21 cellular contexts compared by ENCODE assay signal in the genomic region with DNA sequence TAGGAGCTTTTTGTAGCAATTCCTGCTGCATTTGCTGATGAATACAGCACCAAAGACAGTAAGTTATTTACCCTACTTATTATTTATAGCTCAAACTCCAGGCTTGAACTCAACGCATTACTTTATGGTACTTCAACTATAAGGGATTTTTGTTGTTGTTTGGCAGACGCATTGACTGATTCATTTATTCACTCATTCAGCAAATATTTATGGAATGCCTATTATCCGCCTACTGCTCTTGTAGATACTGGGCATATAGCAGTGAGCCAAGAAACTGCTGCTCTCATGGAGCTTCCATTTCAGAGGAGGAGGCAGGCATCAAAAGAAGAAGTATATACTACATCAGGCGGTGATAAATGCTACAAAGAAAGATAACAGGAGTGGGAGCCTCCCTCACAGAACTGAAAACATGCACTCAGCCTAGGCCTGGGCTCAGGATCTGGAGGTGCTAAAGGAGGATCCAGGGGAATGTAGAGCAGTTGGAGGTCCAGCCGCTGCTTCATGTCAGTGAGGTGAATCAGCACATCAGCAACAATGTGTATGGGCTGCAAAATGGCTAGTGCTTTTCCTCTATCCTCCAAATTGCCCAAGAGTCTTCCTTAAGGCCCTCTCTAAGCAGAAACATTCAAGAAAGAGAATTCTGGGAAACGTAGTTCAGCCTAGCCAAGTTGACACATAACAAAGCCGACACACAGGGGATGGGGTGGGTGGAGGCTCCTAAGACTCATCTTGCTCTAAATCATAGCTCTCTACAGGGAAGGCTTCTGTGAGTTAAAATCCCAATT.
"Had no signal": no experiment of that assay in that cellular context is flagged by ENCODE, and none has a peak within 500 bp of the region (broad histone marks: within the 10 kb centered on the region; RNA-seq: fewer than 3 reads in every experiment).

No MANE protein-coding gene starts in this region.

- H3K27ac ChIP-seq: epithelial cell of prostate, gastroesophageal sphincter, hepatocyte, skin epidermis, tibial artery, uterus had no signal

- H3K4me2 ChIP-seq: hepatocyte had no signal

- H3K79me2 ChIP-seq: hepatocyte had no signal

- H3K27me3 ChIP-seq: gastroesophageal sphincter, hepatocyte, tibial artery, uterus had no signal

- H3K36me3 ChIP-seq: gastroesophageal sphincter, tibial artery, uterus had no signal

- H3K9me3 ChIP-seq: gastroesophageal sphincter, tibial artery, uterus had no signal

- H3K4me3 ChIP-seq: gastroesophageal sphincter, hepatocyte, skin epidermis, tibial artery, uterus had no signal

- H2AFZ ChIP-seq: hepatocyte had no signal

- ATAC-seq: effector memory CD8-positive, alpha-beta T cell; gastroesophageal sphincter; left ventricle myocardium superior; natural killer cell; right cardiac atrium had no signal

- DNase-seq: activated CD4-positive, alpha-beta T cell treated with anti-CD3 and anti-CD28 coated beads for 1 hour; activated CD4-positive, alpha-beta T cell treated with anti-CD3 and anti-CD28 coated beads, Interleukin-2, amount 50 U/mL, for 4 hours; activated naive CD4-positive, alpha-beta T cell treated with Interleukin-2 at 50 U/mL for 16 hours; activated T-cell treated with anti-CD3 and anti-CD28 coated beads for 4 hours; aorta; cerebellar nuclear complex; effector memory CD8-positive, alpha-beta T cell; kidney glomerular epithelial cell; left ventricle myocardium superior; natural killer cell; occipital lobe; right cardiac atrium; stimulated activated CD4-positive, alpha-beta T cell treated with anti-CD3 and anti-CD28 coated beads, Interleukin-15, amount 100 ng/mL, for 24 hours; stimulated activated CD4-positive, alpha-beta T cell treated with anti-CD3 and anti-CD28 coated beads, Interleukin-4, amount 100 ng/mL, for 1 hour; stimulated activated naive CD4-positive, alpha-beta T cell; tibial artery; uterus had no signal
